In genomic region chr1:183195146-183195571, GRCh38 we compare ENCODE assay signal across 10 cellular contexts. TPM values are rescaled to one million over a fixed set of nuclear protein-coding genes. Genes with fewer than 3 reads are reported as not detected.
A peak's percentile ranks its signal among the peaks of the same experiment; 100 is the strongest.
DNase-seq lines count a peak whose midpoint lies in the region; ATAC-seq, FAIRE-seq and TF ChIP-seq lines count a peak whose summit lies in the region.
"Had no signal": no experiment of that assay in that cellular context is flagged by ENCODE, and none has a peak within 500 bp of the region (broad histone marks: within the 10 kb centered on the region; RNA-seq: fewer than 3 reads in every experiment).

No MANE protein-coding gene starts in this region.

- DNase-seq in astrocyte (ENCODE audit: low read depth) (peak; percentile 36), C1 segment of cervical spinal cord (lab: John Stamatoyannopoulos, UW) (no peak), NCI-H82 (lab: John Stamatoyannopoulos, UW) (no peak), mesothelial cell of epicardium (ENCODE audit: low spot score in 2 of 2, unreplicated experiment in 2 of 2) (no peak)
- DNase-seq in effector CD4-positive, alpha-beta T cell, result no peak
- DNase-seq: DMS 273 treated with DMSO at 0.1 percent for 48 hours had no signal

- H3K4me2 ChIP-seq in astrocyte (ENCODE audit: low read length), result peak overlapping the region; percentile 35

- H3K27ac Mint-ChIP-seq in astrocyte (ENCODE audit: unreplicated experiment) (peak overlapping the region; percentile 91), mesothelial cell of epicardium (no peak overlapping the region)

- no peaks in the 10 kb centered on the region for H3K27me3 Mint-ChIP-seq in astrocyte (ENCODE audit: low read depth, unreplicated experiment)
- no peaks in the 10 kb centered on the region for H3K27me3 Mint-ChIP-seq in mesothelial cell of epicardium (ENCODE audit: low read depth)

- H3K9me3 ChIP-seq in astrocyte (ENCODE audit: insufficient read depth, low read depth, low read length), result no peaks in the 10 kb centered on the region
- H3K9me3 ChIP-seq: thoracic aorta had no signal

- H3K4me1 Mint-ChIP-seq in astrocyte (ENCODE audit: low read depth, unreplicated experiment), result peaks cover 33% of the 10 kb centered on the region
- H3K4me1 Mint-ChIP-seq in mesothelial cell of epicardium, result peaks cover 18% of the 10 kb centered on the region

- H3K4me3 ChIP-seq in ACC112 (ENCODE audit: low read depth, low read length) (peak overlapping the region; percentile 18; the same call in 1 of the 2 replicates), astrocyte (ENCODE audit: insufficient read depth, low read depth, low read length) (no peak overlapping the region)
- H3K4me3 ChIP-seq: thoracic aorta had no signal

- ATAC-seq in GM19395 (IDR thresholded peaks at IDR 0.05; ENCODE audit: unreplicated experiment), result peak; percentile 47
- ATAC-seq in HG03175 (IDR thresholded peaks at IDR 0.05; ENCODE audit: unreplicated experiment), result peak; percentile 34

- H3K4me1 ChIP-seq in ACC112 (ENCODE audit: control insufficient read depth, insufficient read depth, low read length, unreplicated experiment), result peaks cover 27% of the 10 kb centered on the region
- H3K4me1 ChIP-seq in astrocyte (ENCODE audit: insufficient read depth, low read length), result peaks cover 31% of the 10 kb centered on the region

- peak overlapping the region; percentile 34 for H3K9ac ChIP-seq in astrocyte (ENCODE audit: low read length)

- no peaks in the 10 kb centered on the region for H3K9me3 Mint-ChIP-seq in astrocyte (ENCODE audit: unreplicated experiment)
- no peaks in the 10 kb centered on the region for H3K9me3 Mint-ChIP-seq in mesothelial cell of epicardium

- H2AFZ ChIP-seq in ACC112 (ENCODE audit: low read length, unreplicated experiment) (peak overlapping the region; percentile 74), astrocyte (ENCODE audit: low read depth, low read length) (no peak overlapping the region)

- H3K79me2 ChIP-seq in ACC112 (ENCODE audit: control insufficient read depth, insufficient read depth, low read length, unreplicated experiment), result no peaks in the 10 kb centered on the region
- no peaks in the 10 kb centered on the region for H3K79me2 ChIP-seq in astrocyte (ENCODE audit: insufficient read depth, low read length)

- H3K36me3 Mint-ChIP-seq in astrocyte (ENCODE audit: low read depth, unreplicated experiment) (no peaks in the 10 kb centered on the region), mesothelial cell of epicardium (no peaks in the 10 kb centered on the region)

- TF ChIP-seq CTCF in astrocyte (IDR thresholded peaks at IDR 0.05; ENCODE audit: insufficient read depth, low read depth, low read length) (no peak), mesothelial cell of epicardium (IDR thresholded peaks at IDR 0.05; ENCODE audit: unreplicated experiment) (no peak)

- H3K36me3 ChIP-seq in ACC112 (ENCODE audit: insufficient read depth, low read length) (no peaks in the 10 kb centered on the region), astrocyte (ENCODE audit: insufficient read depth, low read length) (no peaks in the 10 kb centered on the region)
- H3K36me3 ChIP-seq: thoracic aorta had no signal

- FAIRE-seq in astrocyte (lab: Jason Lieb, UNC), result no peak

- peak overlapping the region; percentile 45 for H3K4me3 Mint-ChIP-seq in astrocyte (ENCODE audit: unreplicated experiment)
- H3K4me3 Mint-ChIP-seq in mesothelial cell of epicardium, result no peak overlapping the region

- H3K27me3 ChIP-seq in ACC112 (ENCODE audit: insufficient read depth, low read length) (no peaks in the 10 kb centered on the region), astrocyte (ENCODE audit: insufficient read depth, low read length) (no peaks in the 10 kb centered on the region)

- no peaks in the 10 kb centered on the region for H4K20me1 ChIP-seq in astrocyte (ENCODE audit: insufficient read depth, low read length)

- peak overlapping the region; percentile 26; the same call in 1 of the 2 replicates for H3K27ac ChIP-seq in ACC112 (ENCODE audit: low read depth, low read length)
- peak overlapping the region; percentile 70 for H3K27ac ChIP-seq in astrocyte (ENCODE audit: low read depth, low read length)
- H3K27ac ChIP-seq: thoracic aorta had no signal

RNA-seq across cellular contexts. Expression of gene LAMC2, which starts 9.1 kb away (rescaled TPM):
- total RNA-seq in astrocyte, result 8.0 and 13.9 TPM in 2 replicates
- 9.2 to 10.4 TPM (median 9.9 TPM) in 3 replicates for total RNA-seq in mesothelial cell of epicardium
